In genomic region chr7:134893920-134894319, GRCh38 we compare ENCODE assay signal across 15 cellular contexts.
A peak's percentile ranks its signal among the peaks of the same experiment; 100 is the strongest.
DNase-seq lines count a peak whose midpoint lies in the region; ATAC-seq and TF ChIP-seq lines count a peak whose summit lies in the region.
"Had no signal": no experiment of that assay in that cellular context is flagged by ENCODE, and none has a peak within 500 bp of the region (broad histone marks: within the 10 kb centered on the region; RNA-seq: fewer than 3 reads in every experiment).

No MANE protein-coding gene starts in this region.

- intact Hi-C loops in natural killer cell (cut with micrococcal nuclease): no loop called here

- H3K27ac ChIP-seq in mesodermal cell (ENCODE audit: low read depth, low read length, severe bottlenecking) (peak overlapping the region; percentile 30), tibial nerve (peak overlapping the region in 3 of 4 donors; percentile 80 to 95 (median 89))

- H3K4me3 Mint-ChIP-seq in endothelial cell (ENCODE audit: unreplicated experiment) (no peak overlapping the region), natural killer cell (no peak overlapping the region)
- H3K4me3 Mint-ChIP-seq: activated T-helper 17 cell treated with anti-CD3 and anti-CD28 coated beads, Interleukin-2, amount 50 U/mL, for 72 hours; T-helper 2 cell treated with Interferon-gamma antibody and Interleukin-4, amounts not matched to agents 5 μg/mL and 100 μg/mL, for 36 hours had no signal

- TF ChIP-seq EP300 in tibial nerve (IDR thresholded peaks at IDR 0.05): no peak

- H3K36me3 Mint-ChIP-seq in endothelial cell (ENCODE audit: low read depth, unreplicated experiment) (peaks cover 39% of the 10 kb centered on the region), natural killer cell (peaks cover 12% of the 10 kb centered on the region)

- TF ChIP-seq POLR2A in tibial nerve (IDR thresholded peaks at IDR 0.05): no peak

- peaks cover 7% of the 10 kb centered on the region for H3K9me3 ChIP-seq in adipocyte (ENCODE audit: control insufficient read depth, low read length)
- H3K9me3 ChIP-seq in mesodermal cell (ENCODE audit: control insufficient read depth, low read length): peaks cover 32% of the 10 kb centered on the region
- H3K9me3 ChIP-seq in tibial nerve: peaks cover 0 to 17% (median 0%) of the 10 kb centered on the region in 4 donors

- no peak for TF ChIP-seq CTCF in endothelial cell (IDR thresholded peaks at IDR 0.05; ENCODE audit: unreplicated experiment)
- TF ChIP-seq CTCF in tibial nerve (IDR thresholded peaks at IDR 0.05): no peak
- no peak for TF ChIP-seq CTCF in natural killer cell (IDR thresholded peaks at IDR 0.05)

- H3K27me3 Mint-ChIP-seq in endothelial cell (ENCODE audit: unreplicated experiment) (no peaks in the 10 kb centered on the region), natural killer cell (ENCODE audit: low read depth in 2 of 2) (peaks cover 16 to 17% of the 10 kb centered on the region in 2 donors)

- peaks cover 22% of the 10 kb centered on the region for H3K4me1 Mint-ChIP-seq in endothelial cell (ENCODE audit: unreplicated experiment)
- H3K4me1 Mint-ChIP-seq in natural killer cell: no peaks in the 10 kb centered on the region
- H3K4me1 Mint-ChIP-seq: activated T-helper 17 cell treated with anti-CD3 and anti-CD28 coated beads, Interleukin-2, amount 50 U/mL, for 72 hours had no signal

- H3K36me3 ChIP-seq in adipocyte (ENCODE audit: control insufficient read depth, insufficient read depth, low read length, severe bottlenecking) (peaks cover 18% of the 10 kb centered on the region), mesodermal cell (ENCODE audit: control insufficient read depth, insufficient read depth, low read length) (peaks cover 77% of the 10 kb centered on the region), tibial nerve (peaks cover 0 to 13% (median 0%) of the 10 kb centered on the region in 3 donors)

- peak overlapping the region; percentile 87 for H3K4me3 ChIP-seq in adipocyte (ENCODE audit: low read length)
- no peak overlapping the region for H3K4me3 ChIP-seq in mesodermal cell (ENCODE audit: extremely low read depth, insufficient read depth, low read length, poor library complexity, severe bottlenecking)
- peak overlapping the region in 1 of 4 donors; percentile 62 for H3K4me3 ChIP-seq in tibial nerve

- peak overlapping the region; percentile 89 for H3K9ac ChIP-seq in adipocyte (ENCODE audit: low read length)

- H3K4me1 ChIP-seq in adipocyte (ENCODE audit: control insufficient read depth, insufficient read depth, low read length) (peaks cover 39% of the 10 kb centered on the region), mesodermal cell (ENCODE audit: control insufficient read depth, insufficient read depth, low read length, poor library complexity, severe bottlenecking) (peaks cover 25% of the 10 kb centered on the region), tibial nerve (peaks cover 0 to 43% (median 15%) of the 10 kb centered on the region in 4 donors)

- ATAC-seq in HG02623 (IDR thresholded peaks at IDR 0.05; ENCODE audit: unreplicated experiment) (no peak), natural killer cell (no peak)
- ATAC-seq: activated T-helper 17 cell treated with anti-CD3 and anti-CD28 coated beads, Interleukin-2, amount 50 U/mL, for 72 hours had no signal

- 38 to 100% methylated on average over 1 to 4 of the region's 7 CpGs for WGBS in mesodermal cell (ENCODE audit: insufficient coverage in 2 of 2), 2 experiments
- 81 to 92% methylated on average over 7 of the region's 7 CpGs for WGBS in tibial nerve, 2 donors

- H3K27ac Mint-ChIP-seq in endothelial cell (ENCODE audit: unreplicated experiment) (peak overlapping the region; percentile 54), natural killer cell (no peak overlapping the region)
- H3K27ac Mint-ChIP-seq: activated T-helper 17 cell treated with anti-CD3 and anti-CD28 coated beads, Interleukin-2, amount 50 U/mL, for 72 hours; T-helper 2 cell treated with Interferon-gamma antibody and Interleukin-4, amounts not matched to agents 5 μg/mL and 100 μg/mL, for 36 hours had no signal

- no peaks in the 10 kb centered on the region for H3K9me3 Mint-ChIP-seq in endothelial cell (ENCODE audit: unreplicated experiment)
- H3K9me3 Mint-ChIP-seq in natural killer cell: peaks cover 3 to 5% of the 10 kb centered on the region in 2 donors

- DNase-seq in adipocyte (ENCODE audit: low read depth) (no peak), endothelial cell (ENCODE audit: low spot score) (no peak), tibial nerve (ENCODE audit: low spot score in 2 of 2) (no peak), natural killer cell (no peak), NCI-H1930 (lab: John Stamatoyannopoulos, UW) (no peak)
- DNase-seq: activated CD4-positive, CD25-positive, alpha-beta regulatory T cell treated with anti-CD3 and anti-CD28 coated beads, Interleukin-2, amount 50 U/mL, for 72 hours; H9; hypothalamus; kidney glomerular epithelial cell; NCI-H187; NCI-H446 had no signal

- H3K27me3 ChIP-seq in adipocyte (replicated peaks; ENCODE audit: control insufficient read depth, insufficient read depth, low read length) (no peaks in the 10 kb centered on the region), tibial nerve (no peaks in the 10 kb centered on the region)
